In genomic region chr5:16642896-16643295, GRCh38 we compare ENCODE assay signal across 34 cellular contexts. TPM values are rescaled to one million over a fixed set of nuclear protein-coding genes. Genes with fewer than 3 reads are reported as not detected.
"Had no signal": no experiment of that assay in that cellular context is flagged by ENCODE, and none has a peak within 500 bp of the region (broad histone marks: within the 10 kb centered on the region; RNA-seq: fewer than 3 reads in every experiment).

No MANE protein-coding gene starts in this region.

- H3K4me1 Mint-ChIP-seq: activated B cell treated with CpG ODN at 0.5 μM for 24 hours had no signal

- H3K4me3 Mint-ChIP-seq: activated B cell treated with CpG ODN at 0.5 μM for 24 hours; activated CD8-positive, alpha-beta T cell treated with anti-CD3 and anti-CD28 coated beads for 36 hours; activated naive CD4-positive, alpha-beta T cell treated with anti-CD3 and anti-CD28 coated beads for 36 hours; activated naive CD8-positive, alpha-beta T cell treated with anti-CD3 and anti-CD28 coated beads for 36 hours; activated naive CD8-positive, alpha-beta T cell treated with anti-CD3 and anti-CD28 coated beads, Interleukin-2, amount 50 U/mL, for 24 hours; activated T-cell treated with anti-CD3 and anti-CD28 coated beads, Interleukin-2, amount 50 U/mL, for 4 hours; activated T-helper 1 cell treated with anti-CD3 and anti-CD28 coated beads, Interleukin-12 subunit alpha, Interleukin-12 subunit beta, Interleukin-2, Interleukin-4 antibody, amounts not matched to agents 30 ng/mL and 10 ng/mL and 1 ng/mL, durations not matched to agents 14 hours and 24 hours and 36 hours; effector memory CD8-positive, alpha-beta T cell; T-helper 17 cell; T-helper 2 cell treated with Interferon-gamma antibody and Interleukin-4, amounts not matched to agents 5 μg/mL and 100 μg/mL, for 36 hours had no signal

- ATAC-seq: activated CD4-positive, CD25-positive, alpha-beta regulatory T cell treated with anti-CD3 and anti-CD28 coated beads, Interleukin-2, amount 50 U/mL, for 24 hours; activated CD8-positive, alpha-beta T cell treated with anti-CD3 and anti-CD28 coated beads for 36 hours; activated naive CD8-positive, alpha-beta T cell treated with anti-CD3 and anti-CD28 coated beads, Interleukin-2, amount 50 U/mL, for 24 hours; activated T-cell treated with anti-CD3 and anti-CD28 coated beads, Interleukin-2, amount 50 U/mL, for 4 hours; body of pancreas; effector memory CD8-positive, alpha-beta T cell; esophagus mucosa; gastrocnemius medialis; heart left ventricle; T-helper 17 cell had no signal

- H3K27ac Mint-ChIP-seq: activated B cell treated with CpG ODN at 0.5 μM for 24 hours; activated CD8-positive, alpha-beta T cell treated with anti-CD3 and anti-CD28 coated beads for 36 hours; activated naive CD4-positive, alpha-beta T cell treated with anti-CD3 and anti-CD28 coated beads for 36 hours; activated naive CD8-positive, alpha-beta T cell treated with anti-CD3 and anti-CD28 coated beads for 36 hours; activated naive CD8-positive, alpha-beta T cell treated with anti-CD3 and anti-CD28 coated beads, Interleukin-2, amount 50 U/mL, for 24 hours; activated T-helper 1 cell treated with anti-CD3 and anti-CD28 coated beads, Interleukin-12 subunit alpha, Interleukin-12 subunit beta, Interleukin-2, Interleukin-4 antibody, amounts not matched to agents 30 ng/mL and 10 ng/mL and 1 ng/mL, durations not matched to agents 14 hours and 24 hours and 36 hours; activated T-helper 2 cell treated with anti-CD3 and anti-CD28 coated beads, Interferon-gamma antibody, Interleukin-2, Interleukin-4, amounts not matched to agents 10 μg/mL and 5 μg/mL and 100 μg/mL, durations not matched to agents 14 hours and 24 hours and 36 hours; effector memory CD8-positive, alpha-beta T cell; T-helper 17 cell; T-helper 2 cell treated with Interferon-gamma antibody and Interleukin-4, amounts not matched to agents 5 μg/mL and 100 μg/mL, for 36 hours had no signal

- H3K36me3 ChIP-seq: adrenal gland, gastrocnemius medialis, heart left ventricle, WERI-Rb-1 had no signal

- H3K27me3 Mint-ChIP-seq: activated CD8-positive, alpha-beta T cell treated with anti-CD3 and anti-CD28 coated beads for 36 hours; activated naive CD4-positive, alpha-beta T cell treated with anti-CD3 and anti-CD28 coated beads, Interleukin-2, amount 50 U/mL, for 24 hours; activated naive CD8-positive, alpha-beta T cell treated with anti-CD3 and anti-CD28 coated beads for 36 hours; activated naive CD8-positive, alpha-beta T cell treated with anti-CD3 and anti-CD28 coated beads, Interleukin-2, amount 50 U/mL, for 24 hours; T-helper 17 cell had no signal

- H3K27me3 ChIP-seq: adrenal gland, body of pancreas, gastrocnemius medialis, heart left ventricle had no signal

- DNase-seq: activated B cell treated with CpG ODN at 0.5 μM for 24 hours; activated CD4-positive, alpha-beta T cell treated with anti-CD3 and anti-CD28 coated beads for 48 hours; activated CD4-positive, alpha-beta T cell treated with anti-CD3 and anti-CD28 coated beads, Interleukin-2, amount 50 U/mL, for 1 hour; activated CD4-positive, alpha-beta T cell treated with anti-CD3 and anti-CD28 coated beads, Interleukin-2, amount 50 U/mL, for 48 hours; activated CD8-positive, alpha-beta memory T cell treated with anti-CD3 and anti-CD28 coated beads for 24 hours; activated CD8-positive, alpha-beta T cell treated with anti-CD3 and anti-CD28 coated beads for 36 hours; activated effector memory CD4-positive, alpha-beta T cell treated with anti-CD3 and anti-CD28 coated beads, Interleukin-2, amount 50 U/mL, for 16 hours; activated naive CD4-positive, alpha-beta T cell treated with anti-CD3 and anti-CD28 coated beads for 36 hours; activated naive CD8-positive, alpha-beta T cell treated with anti-CD3 and anti-CD28 coated beads for 36 hours; activated naive CD8-positive, alpha-beta T cell treated with anti-CD3 and anti-CD28 coated beads, Interleukin-2, amount 50 U/mL, for 24 hours; activated T-cell treated with anti-CD3 and anti-CD28 coated beads, Interleukin-2, amount 50 U/mL, for 4 hours; adrenal gland; aorta; body of pancreas; caudate nucleus; cortex of kidney; dermis blood vessel endothelial cell; effector CD4-positive, alpha-beta T cell; effector memory CD8-positive, alpha-beta T cell; foreskin fibroblast; gastrocnemius medialis; glutamatergic neuron; heart left ventricle; T-helper 1 cell; T-helper 17 cell; T1000; WERI-Rb-1 had no signal

- H3K4me3 ChIP-seq: adrenal gland, body of pancreas, gastrocnemius medialis, heart left ventricle had no signal

- H3K4me1 ChIP-seq: adrenal gland, body of pancreas, gastrocnemius medialis, heart left ventricle had no signal

- H3K27ac ChIP-seq: adrenal gland, body of pancreas, gastrocnemius medialis, heart left ventricle, WERI-Rb-1 had no signal

- H3K9me3 ChIP-seq: adrenal gland, body of pancreas, gastrocnemius medialis, heart left ventricle had no signal

RNA-seq across cellular contexts. Expression of gene RETREG1, which starts 26.1 kb away (rescaled TPM):
- polyA plus RNA-seq: endothelial cell of umbilical vein had no signal
